In the genomic region with DNA sequence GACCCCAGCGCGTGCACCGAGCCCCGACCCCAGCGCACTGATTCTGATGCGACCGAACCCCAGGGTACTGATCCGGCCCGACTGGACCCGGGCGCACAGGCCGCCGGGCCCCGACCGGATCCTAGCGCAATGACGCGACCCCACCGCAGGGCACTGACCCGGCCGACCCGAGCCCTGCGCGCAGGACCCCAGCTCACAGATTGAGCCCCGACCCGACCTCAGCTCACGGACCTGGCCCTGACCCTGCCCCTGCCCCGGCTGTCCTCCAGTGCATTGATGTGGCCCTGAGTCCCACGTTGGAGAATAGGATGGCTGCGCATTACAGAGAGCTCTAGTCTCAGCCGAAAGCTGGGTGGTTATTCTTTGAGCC, we compare ENCODE assay signal across 9 cellular contexts. TPM values are rescaled to one million over a fixed set of nuclear protein-coding genes. Genes with fewer than 3 reads are reported as not detected.
DNase-seq lines count a peak whose midpoint lies in the region; ATAC-seq, FAIRE-seq and TF ChIP-seq lines count a peak whose summit lies in the region.
"Had no signal": no experiment of that assay in that cellular context is flagged by ENCODE, and none has a peak within 500 bp of the region (broad histone marks: within the 10 kb centered on the region; RNA-seq: fewer than 3 reads in every experiment).

No MANE protein-coding gene starts in this region.

- no peak for FAIRE-seq in D721Med (lab: Jason Lieb, UNC)
- FAIRE-seq: islet of Langerhans had no signal

- H3K4me3 ChIP-seq in ACC112 (ENCODE audit: low read depth, low read length): peak overlapping the region; percentile 95
- peak overlapping the region; percentile 93 for H3K4me3 ChIP-seq in LNCaP clone FGC (ENCODE audit: low read depth, low read length)
- H3K4me3 ChIP-seq in dorsolateral prefrontal cortex: peak overlapping the region; percentile 68 to 98 (median 89)
- peak overlapping the region; percentile 75 to 86 for H3K4me3 ChIP-seq in neutrophil (ENCODE audit: low read depth in 1 of 2, low read length in 1 of 2)

- TF ChIP-seq CTCF in LNCaP clone FGC (IDR thresholded peaks at IDR 0.05; ENCODE audit: control insufficient read depth, extremely low read depth, insufficient read depth) (no peak), dorsolateral prefrontal cortex (IDR thresholded peaks at IDR 0.05 in 54 of 56, conservative IDR thresholded peaks at IDR 0.05 in 2 of 56; ENCODE audit: low read depth in 1 of 56, partially characterized antibody in 56 of 56) (no peak), neutrophil (IDR thresholded peaks at IDR 0.05) (no peak), D721Med (IDR thresholded peaks at IDR 0.05; ENCODE audit: insufficient read depth, missing control alignments) (no peak)

- intact Hi-C loops in dorsolateral prefrontal cortex (cut with DNase I): loop anchor here (5.0 to 10.0 kb wide), 6 partner anchors 221 to 451 kb away; a partner anchor contains a TSS

- H3K4me1 ChIP-seq in ACC112 (ENCODE audit: control insufficient read depth, insufficient read depth, low read length, unreplicated experiment) (peaks cover 23% of the 10 kb centered on the region), neutrophil (ENCODE audit: control insufficient read depth in 1 of 2, insufficient read depth in 1 of 2, low read depth in 1 of 2, low read length in 1 of 2) (peaks cover 20 to 21% of the 10 kb centered on the region in 2 experiments)

- H3K36me3 ChIP-seq in ACC112 (ENCODE audit: insufficient read depth, low read length) (peaks cover 21% of the 10 kb centered on the region), neutrophil (peaks cover 30% of the 10 kb centered on the region)

- no peaks in the 10 kb centered on the region for H3K9me3 ChIP-seq in neutrophil

- DNase-seq in LNCaP clone FGC (ENCODE audit: low read depth) (no peak), dorsolateral prefrontal cortex (no peak), activated gamma-delta T cell (lab: John Stamatoyannopoulos, UW) (no peak), D721Med (ENCODE audit: insufficient read length, low spot score) (no peak)

- H3K27me3 ChIP-seq in ACC112 (ENCODE audit: insufficient read depth, low read length) (no peaks in the 10 kb centered on the region), dorsolateral prefrontal cortex (no peaks in the 10 kb centered on the region), neutrophil (no peaks in the 10 kb centered on the region)

- peaks cover 74% of the 10 kb centered on the region for H3K79me2 ChIP-seq in ACC112 (ENCODE audit: control insufficient read depth, insufficient read depth, low read length, unreplicated experiment)

- H2AFZ ChIP-seq in ACC112 (ENCODE audit: low read length, unreplicated experiment): no peak overlapping the region

- peak; percentile 13 for ATAC-seq in GM19463 (IDR thresholded peaks at IDR 0.05; ENCODE audit: unreplicated experiment)
- ATAC-seq in HG02970 (IDR thresholded peaks at IDR 0.05; ENCODE audit: low FRiP score, unreplicated experiment): no peak

- H3K27ac ChIP-seq in ACC112 (ENCODE audit: low read depth, low read length): no peak overlapping the region
- H3K27ac ChIP-seq in dorsolateral prefrontal cortex: peak overlapping the region in 2 of 59 donors; percentile 86
- H3K27ac ChIP-seq in neutrophil: no peak overlapping the region

RNA-seq across cellular contexts. Expression of a gene that starts 0.4 kb away (rescaled TPM):
- total RNA-seq in dorsolateral prefrontal cortex: 1 to 10 TPM in 100 of 120 experiments, under 1 TPM in 20; 0.40 to 4.4 (median 1.5) TPM

RNA-seq across cellular contexts. Expression of a gene that starts 0.5 kb away (rescaled TPM):
- total RNA-seq in dorsolateral prefrontal cortex: 100 to 1,000 TPM in 37 of 120 experiments, 10 to 100 TPM in 83; 53.0 to 164 (median 82.5) TPM

RNA-seq across cellular contexts. Expression of a gene that starts 42.3 kb away (rescaled TPM):
- 100 to 1,000 TPM in 46 of 120 experiments, 10 to 100 TPM in 74; 26.8 to 269 (median 86.7) TPM for total RNA-seq in dorsolateral prefrontal cortex
